ENCODE assay signal across 8 cellular contexts in genomic region chr7:139915864-139916716, GRCh38.
A peak's percentile ranks its signal among the peaks of the same experiment; 100 is the strongest.
DNase-seq lines count a peak whose midpoint lies in the region; ATAC-seq, FAIRE-seq and TF ChIP-seq lines count a peak whose summit lies in the region.

No MANE protein-coding gene starts in this region.

- DNase-seq in GM18507 (ENCODE audit: extremely low spot score, insufficient read length, low read depth) (peak; percentile 73), NOMO-1 (lab: John Stamatoyannopoulos, UW; ENCODE audit: unreplicated experiment in 2 of 2) (peak; percentile 27 to 72), activated T-cell treated with anti-CD3 and anti-CD28 coated beads for 4 hours (peak; percentile 50), foreskin fibroblast (peak; percentile 94 to 96), SHP77 (lab: John Stamatoyannopoulos, UW) (no peak), mesothelial cell of epicardium (ENCODE audit: low spot score in 2 of 2, unreplicated experiment in 2 of 2) (no peak)
- DNase-seq in stimulated activated CD4-positive, alpha-beta T cell treated with anti-CD3 and anti-CD28 coated beads, Interleukin-12 subunit alpha, Interleukin-12 subunit beta, amount 100 ng/mL, for 24 hours (ENCODE audit: low read depth in 2 of 2): peak; percentile 41 to 54

- no peak overlapping the region for H3K27ac Mint-ChIP-seq in mesothelial cell of epicardium

- H3K4me1 Mint-ChIP-seq in mesothelial cell of epicardium: peaks cover 20% of the 10 kb centered on the region

- TF ChIP-seq CTCF in foreskin fibroblast (IDR thresholded peaks at IDR 0.05; ENCODE audit: low read depth, low read length) (no peak), mesothelial cell of epicardium (IDR thresholded peaks at IDR 0.05; ENCODE audit: unreplicated experiment) (no peak)

- H3K27me3 Mint-ChIP-seq in mesothelial cell of epicardium (ENCODE audit: low read depth): peaks cover 9% of the 10 kb centered on the region

- H3K4me3 Mint-ChIP-seq in mesothelial cell of epicardium: no peak overlapping the region

- ATAC-seq in HG02852 (IDR thresholded peaks at IDR 0.05; ENCODE audit: unreplicated experiment): peak; percentile 88

- no peaks in the 10 kb centered on the region for H3K36me3 Mint-ChIP-seq in mesothelial cell of epicardium

- no peak overlapping the region for H3K4me3 ChIP-seq in foreskin fibroblast (ENCODE audit: low read depth in 1 of 2, low read length in 2 of 2)

- FAIRE-seq in GM18507 (lab: Jason Lieb, UNC): peak; percentile 92

- H3K9me3 Mint-ChIP-seq in mesothelial cell of epicardium: no peaks in the 10 kb centered on the region

Comparison
In these comparisons a context has a peak if more than half of its experiments do, and no peak if none do; other contexts are left out.
1. DNase-seq: peak in GM18507 (single experiment), NOMO-1 (2 of 2), activated T-cell treated with anti-CD3 and anti-CD28 coated beads for 4 hours (single experiment), foreskin fibroblast (2 of 2) and stimulated activated CD4-positive, alpha-beta T cell treated with anti-CD3 and anti-CD28 coated beads, Interleukin-12 subunit alpha, Interleukin-12 subunit beta, amount 100 ng/mL, for 24 hours (2 of 2); none in SHP77 (0 of 2) and mesothelial cell of epicardium (0 of 2).